ENCODE assay signal across 25 cellular contexts in genomic region chr13:100409132-100409531, GRCh38.
DNase-seq lines count a peak whose midpoint lies in the region; ATAC-seq and TF ChIP-seq lines count a peak whose summit lies in the region.
"Had no signal": no experiment of that assay in that cellular context is flagged by ENCODE, and none has a peak within 500 bp of the region (broad histone marks: within the 10 kb centered on the region; RNA-seq: fewer than 3 reads in every experiment).

No MANE protein-coding gene starts in this region.

- peaks cover 21% of the 10 kb centered on the region for H3K36me3 Mint-ChIP-seq in activated CD4-positive, alpha-beta T cell treated with anti-CD3 and anti-CD28 coated beads, Interleukin-2, amount 10 ng/mL, durations not matched to agents 24 days and 14 days (ENCODE audit: low read depth)
- H3K36me3 Mint-ChIP-seq in activated CD4-positive, alpha-beta T cell treated with anti-CD3 and anti-CD28 coated beads for 36 hours (ENCODE audit: low read depth), result peaks cover 23% of the 10 kb centered on the region
- H3K36me3 Mint-ChIP-seq in activated CD4-positive, alpha-beta memory T cell treated with anti-CD3 and anti-CD28 coated beads, Interleukin-2, amount 10 ng/mL, durations not matched to agents 7 days and 5 days (ENCODE audit: low read depth), result peaks cover 28% of the 10 kb centered on the region
- H3K36me3 Mint-ChIP-seq: stimulated activated effector memory CD8-positive, alpha-beta T cell treated with anti-CD3 and anti-CD28 coated beads, Interleukin-12 subunit alpha, Interleukin-12 subunit beta, amount 100 ng/mL, for 72 hours had no signal

- H3K36me3 ChIP-seq in BE2C, result no peaks in the 10 kb centered on the region
- H3K36me3 ChIP-seq: WERI-Rb-1 had no signal

- POLR2A ChIA-PET in activated CD4-positive, alpha-beta T cell treated with anti-CD3 and anti-CD28 coated beads for 36 hours (lab: Charles Lee), result interaction anchor here (0.6 kb wide), 1 partner anchor 660 kb away, joined by 4 read pairs; no protein-coding TSS in a partner anchor
- POLR2A ChIA-PET in activated CD4-positive, alpha-beta memory T cell treated with anti-CD3 and anti-CD28 coated beads, Interleukin-2, amount 10 ng/mL, durations not matched to agents 7 days and 5 days (lab: Charles Lee), result no interaction called here

- no peak overlapping the region for H3K27ac Mint-ChIP-seq in activated CD4-positive, alpha-beta T cell treated with anti-CD3 and anti-CD28 coated beads, Interleukin-2, amount 10 ng/mL, durations not matched to agents 24 days and 14 days
- no peak overlapping the region for H3K27ac Mint-ChIP-seq in activated CD4-positive, alpha-beta T cell treated with anti-CD3 and anti-CD28 coated beads for 36 hours
- no peak overlapping the region for H3K27ac Mint-ChIP-seq in activated CD4-positive, alpha-beta memory T cell treated with anti-CD3 and anti-CD28 coated beads, Interleukin-2, amount 10 ng/mL, durations not matched to agents 7 days and 5 days
- H3K27ac Mint-ChIP-seq: activated naive CD4-positive, alpha-beta T cell treated with anti-CD3 and anti-CD28 coated beads, Interleukin-2, amount 10 ng/mL, durations not matched to agents 7 days and 5 days; activated T-helper 1 cell treated with anti-CD3 and anti-CD28 coated beads, Interleukin-12 subunit alpha, Interleukin-12 subunit beta, Interleukin-2, Interleukin-4 antibody, amounts not matched to agents 30 ng/mL and 10 ng/mL and 1 ng/mL, durations not matched to agents 14 hours and 24 hours and 36 hours; memory B cell; stimulated activated effector memory CD8-positive, alpha-beta T cell treated with anti-CD3 and anti-CD28 coated beads, Interleukin-12 subunit alpha, Interleukin-12 subunit beta, amount 100 ng/mL, for 72 hours; T-helper 2 cell treated with Interferon-gamma antibody and Interleukin-4, amounts not matched to agents 5 μg/mL and 100 μg/mL, for 36 hours had no signal

- H3K4me1 Mint-ChIP-seq in activated CD4-positive, alpha-beta T cell treated with anti-CD3 and anti-CD28 coated beads, Interleukin-2, amount 10 ng/mL, durations not matched to agents 24 days and 14 days, result no peaks in the 10 kb centered on the region
- H3K4me1 Mint-ChIP-seq in activated CD4-positive, alpha-beta T cell treated with anti-CD3 and anti-CD28 coated beads for 36 hours, result no peaks in the 10 kb centered on the region
- H3K4me1 Mint-ChIP-seq in activated CD4-positive, alpha-beta memory T cell treated with anti-CD3 and anti-CD28 coated beads, Interleukin-2, amount 10 ng/mL, durations not matched to agents 7 days and 5 days, result no peaks in the 10 kb centered on the region
- H3K4me1 Mint-ChIP-seq: activated naive CD4-positive, alpha-beta T cell treated with anti-CD3 and anti-CD28 coated beads, Interleukin-2, amount 10 ng/mL, durations not matched to agents 7 days and 5 days; memory B cell; stimulated activated effector memory CD8-positive, alpha-beta T cell treated with anti-CD3 and anti-CD28 coated beads, Interleukin-12 subunit alpha, Interleukin-12 subunit beta, amount 100 ng/mL, for 72 hours had no signal

- H3K27me3 Mint-ChIP-seq in activated CD4-positive, alpha-beta T cell treated with anti-CD3 and anti-CD28 coated beads, Interleukin-2, amount 10 ng/mL, durations not matched to agents 24 days and 14 days, result no peaks in the 10 kb centered on the region
- no peaks in the 10 kb centered on the region for H3K27me3 Mint-ChIP-seq in activated CD4-positive, alpha-beta T cell treated with anti-CD3 and anti-CD28 coated beads for 36 hours
- H3K27me3 Mint-ChIP-seq in activated CD4-positive, alpha-beta memory T cell treated with anti-CD3 and anti-CD28 coated beads, Interleukin-2, amount 10 ng/mL, durations not matched to agents 7 days and 5 days, result no peaks in the 10 kb centered on the region
- H3K27me3 Mint-ChIP-seq: activated naive CD4-positive, alpha-beta T cell treated with anti-CD3 and anti-CD28 coated beads, Interleukin-2, amount 10 ng/mL, durations not matched to agents 7 days and 5 days; memory B cell had no signal

- intact Hi-C loops in activated CD4-positive, alpha-beta T cell treated with anti-CD3 and anti-CD28 coated beads, Interleukin-2, amount 10 ng/mL, durations not matched to agents 24 days and 14 days (cut with micrococcal nuclease), result no loop called here
- intact Hi-C loops in activated CD4-positive, alpha-beta T cell treated with anti-CD3 and anti-CD28 coated beads for 36 hours (cut with DNase I, micrococcal nuclease), result no loop called here
- intact Hi-C loops in sciatic nerve (cut with DNase I), result no loop called here

- H3K4me3 ChIP-seq in fibroblast of mammary gland (ENCODE audit: control insufficient read depth, low read depth, low read length), result no peak overlapping the region
- H3K4me3 ChIP-seq in BE2C (ENCODE audit: low read depth, low read length), result no peak overlapping the region
- H3K4me3 ChIP-seq: BLaER1, suprapubic skin had no signal

- peaks cover 29% of the 10 kb centered on the region for H3K9me3 Mint-ChIP-seq in activated CD4-positive, alpha-beta T cell treated with anti-CD3 and anti-CD28 coated beads, Interleukin-2, amount 10 ng/mL, durations not matched to agents 24 days and 14 days
- H3K9me3 Mint-ChIP-seq in activated CD4-positive, alpha-beta T cell treated with anti-CD3 and anti-CD28 coated beads for 36 hours (ENCODE audit: low read depth), result peaks cover 41% of the 10 kb centered on the region
- peaks cover 38% of the 10 kb centered on the region for H3K9me3 Mint-ChIP-seq in activated CD4-positive, alpha-beta memory T cell treated with anti-CD3 and anti-CD28 coated beads, Interleukin-2, amount 10 ng/mL, durations not matched to agents 7 days and 5 days

- CTCF ChIA-PET in activated CD4-positive, alpha-beta T cell treated with anti-CD3 and anti-CD28 coated beads for 36 hours (lab: Charles Lee), result interaction anchor here (0.7 kb wide), 1 partner anchor 20 kb away, joined by 3 read pairs; no protein-coding TSS in a partner anchor
- CTCF ChIA-PET in activated CD4-positive, alpha-beta memory T cell treated with anti-CD3 and anti-CD28 coated beads, Interleukin-2, amount 10 ng/mL, durations not matched to agents 7 days and 5 days (lab: Charles Lee), result no interaction called here

- no peaks in the 10 kb centered on the region for H3K4me1 ChIP-seq in BE2C
- H3K4me1 ChIP-seq: BLaER1, Caco-2, suprapubic skin had no signal

- H3K9me3 ChIP-seq in BE2C, result no peaks in the 10 kb centered on the region; the same call in 1 of the 2 replicates

- H3K4me3 Mint-ChIP-seq in activated CD4-positive, alpha-beta T cell treated with anti-CD3 and anti-CD28 coated beads, Interleukin-2, amount 10 ng/mL, durations not matched to agents 24 days and 14 days, result no peak overlapping the region
- H3K4me3 Mint-ChIP-seq in activated CD4-positive, alpha-beta T cell treated with anti-CD3 and anti-CD28 coated beads for 36 hours, result no peak overlapping the region
- no peak overlapping the region for H3K4me3 Mint-ChIP-seq in activated CD4-positive, alpha-beta memory T cell treated with anti-CD3 and anti-CD28 coated beads, Interleukin-2, amount 10 ng/mL, durations not matched to agents 7 days and 5 days
- H3K4me3 Mint-ChIP-seq: activated naive CD4-positive, alpha-beta T cell treated with anti-CD3 and anti-CD28 coated beads, Interleukin-2, amount 10 ng/mL, durations not matched to agents 7 days and 5 days; activated T-helper 1 cell treated with anti-CD3 and anti-CD28 coated beads, Interleukin-12 subunit alpha, Interleukin-12 subunit beta, Interleukin-2, Interleukin-4 antibody, amounts not matched to agents 30 ng/mL and 10 ng/mL and 1 ng/mL, durations not matched to agents 14 hours and 24 hours and 36 hours; memory B cell; stimulated activated effector memory CD8-positive, alpha-beta T cell treated with anti-CD3 and anti-CD28 coated beads, Interleukin-12 subunit alpha, Interleukin-12 subunit beta, amount 100 ng/mL, for 72 hours; T-helper 2 cell treated with Interferon-gamma antibody and Interleukin-4, amounts not matched to agents 5 μg/mL and 100 μg/mL, for 36 hours had no signal

- no peak for ATAC-seq in activated CD4-positive, alpha-beta T cell treated with anti-CD3 and anti-CD28 coated beads for 36 hours
- no peak for ATAC-seq in sciatic nerve
- ATAC-seq: stimulated activated effector memory CD8-positive, alpha-beta T cell treated with anti-CD3 and anti-CD28 coated beads, Interleukin-12 subunit alpha, Interleukin-12 subunit beta, amount 100 ng/mL, for 72 hours had no signal

- H3K27me3 ChIP-seq in BE2C, result no peaks in the 10 kb centered on the region
- H3K27me3 ChIP-seq: BLaER1, suprapubic skin had no signal

- TF ChIP-seq CTCF in fibroblast of mammary gland (conservative IDR thresholded peaks at IDR 0.05; ENCODE audit: control insufficient read depth, insufficient read depth, low read depth, low read length) (no peak), BE2C (IDR thresholded peaks at IDR 0.05; ENCODE audit: low read depth, low read length) (no peak)

- peak; percentile 50 for DNase-seq in activated CD4-positive, alpha-beta T cell treated with anti-CD3 and anti-CD28 coated beads, Interleukin-2, amount 10 ng/mL, durations not matched to agents 24 days and 14 days
- DNase-seq in activated CD4-positive, alpha-beta T cell treated with anti-CD3 and anti-CD28 coated beads for 36 hours, result no peak
- DNase-seq in NCI-H226 (peak; percentile 10), fibroblast of mammary gland (ENCODE audit: low read depth) (peak; percentile 10), BE2C (no peak), sciatic nerve (ENCODE audit: low spot score) (no peak), islet precursor cell (no peak)
- no peak for DNase-seq in activated CD4-positive, alpha-beta memory T cell treated with anti-CD3 and anti-CD28 coated beads, Interleukin-2, amount 10 ng/mL, durations not matched to agents 7 days and 5 days
- DNase-seq: activated naive CD4-positive, alpha-beta T cell treated with anti-CD3 and anti-CD28 coated beads, Interleukin-2, amount 10 ng/mL, durations not matched to agents 7 days and 5 days; anterior cingulate cortex; EL; head of caudate nucleus; KBM-7; NCI-H187; NCI-H345; Right ventricle myocardium superior; small intestine; WERI-Rb-1 had no signal

Comparison
In these comparisons a context has a peak if more than half of its experiments do, and no peak if none do; other contexts are left out.
1. DNase-seq: peak in activated CD4-positive, alpha-beta T cell treated with anti-CD3 and anti-CD28 coated beads, Interleukin-2, amount 10 ng/mL, durations not matched to agents 24 days and 14 days (single experiment), NCI-H226 (single experiment) and fibroblast of mammary gland (single experiment); none in activated CD4-positive, alpha-beta T cell treated with anti-CD3 and anti-CD28 coated beads for 36 hours (single experiment), activated CD4-positive, alpha-beta memory T cell treated with anti-CD3 and anti-CD28 coated beads, Interleukin-2, amount 10 ng/mL, durations not matched to agents 7 days and 5 days (single experiment), BE2C (single experiment), sciatic nerve (single experiment) and islet precursor cell (single experiment).